ENCODE assay signal across 16 cellular contexts in genomic region chr6:25046942-25047341, GRCh38.
A peak's percentile ranks its signal among the peaks of the same experiment; 100 is the strongest.
DNase-seq lines count a peak whose midpoint lies in the region; ATAC-seq and TF ChIP-seq lines count a peak whose summit lies in the region.
"Had no signal": no experiment of that assay in that cellular context is flagged by ENCODE, and none has a peak within 500 bp of the region (broad histone marks: within the 10 kb centered on the region; RNA-seq: fewer than 3 reads in every experiment).

No MANE protein-coding gene starts in this region.

- WGBS in mesendoderm (ENCODE audit: extremely low coverage, insufficient coverage, low lambda C conversion rate) = no CpG with 5 or more reads among the region's 2 CpGs
- 89 to 92% (median 90%) methylated on average over 2 of the region's 2 CpGs for WGBS in stomach, 5 donors

- H3K27ac Mint-ChIP-seq in IgD-negative memory B cell (peak overlapping the region in 2 of 3 donors; percentile 7 to 40), memory B cell (peak overlapping the region; percentile 2)
- H3K27ac Mint-ChIP-seq: CD4-positive, alpha-beta T cell; HFFc6 had no signal

- H3K79me1 ChIP-seq in mesendoderm (ENCODE audit: low read length) = no peaks in the 10 kb centered on the region

- no peak for TF ChIP-seq CTCF in OCI-LY3 (IDR thresholded peaks at IDR 0.05; ENCODE audit: low read depth, low read length)
- no peak for TF ChIP-seq CTCF in stomach (IDR thresholded peaks at IDR 0.05)
- TF ChIP-seq CTCF in breast epithelium (IDR thresholded peaks at IDR 0.05) = no peak

- H4K8ac ChIP-seq in mesendoderm (ENCODE audit: low read depth, low read length) = no peak overlapping the region

- peak overlapping the region in 2 of 4 donors; percentile 10 for H3K4me3 Mint-ChIP-seq in IgD-negative memory B cell
- H3K4me3 Mint-ChIP-seq in memory B cell = no peak overlapping the region
- H3K4me3 Mint-ChIP-seq: CD4-positive, alpha-beta T cell; HFFc6 had no signal

- H3K36me3 Mint-ChIP-seq in IgD-negative memory B cell (peaks cover 2% of the 10 kb centered on the region), memory B cell (no peaks in the 10 kb centered on the region)

- H3K4ac ChIP-seq in mesendoderm (ENCODE audit: low read depth, low read length) = no peak overlapping the region

- H3K56ac ChIP-seq in mesendoderm (ENCODE audit: low read length) = no peak overlapping the region

- H3K18ac ChIP-seq in mesendoderm (ENCODE audit: low read length) = no peak overlapping the region

- peak overlapping the region; percentile 100 for H3K27ac ChIP-seq in OCI-LY3 (ENCODE audit: low read length)
- no peak overlapping the region for H3K27ac ChIP-seq in mesendoderm (ENCODE audit: low read depth, low read length)
- no peak overlapping the region for H3K27ac ChIP-seq in stomach
- H3K27ac ChIP-seq in breast epithelium = no peak overlapping the region
- H3K27ac ChIP-seq: C4-2B, HL-60 had no signal

- TF ChIP-seq EP300 in stomach (IDR thresholded peaks at IDR 0.05) = no peak

- H3K23ac ChIP-seq in mesendoderm (ENCODE audit: low read length) = no peak overlapping the region

- peak overlapping the region; percentile 99 for H3K4me2 ChIP-seq in OCI-LY3 (ENCODE audit: low read length)
- H3K4me2 ChIP-seq in mesendoderm (ENCODE audit: low read length) = no peak overlapping the region

- H2BK5ac ChIP-seq in mesendoderm (ENCODE audit: low read length) = no peak overlapping the region

- H3K9me3 Mint-ChIP-seq in IgD-negative memory B cell (no peaks in the 10 kb centered on the region), memory B cell (no peaks in the 10 kb centered on the region)
- H3K9me3 Mint-ChIP-seq: CD4-positive, alpha-beta T cell; HFFc6 had no signal

- no peak overlapping the region for H2BK15ac ChIP-seq in mesendoderm (replicated peaks; ENCODE audit: low read depth)

- H2BK120ac ChIP-seq in mesendoderm (ENCODE audit: low read depth, low read length) = no peak overlapping the region

- peak overlapping the region; percentile 48 for H3K9ac ChIP-seq in OCI-LY3 (ENCODE audit: low read length)
- no peak overlapping the region for H3K9ac ChIP-seq in mesendoderm (ENCODE audit: low read length)

- TF ChIP-seq POLR2A in stomach (IDR thresholded peaks at IDR 0.05) (no peak), breast epithelium (IDR thresholded peaks at IDR 0.05) (no peak)

- H4K20me1 ChIP-seq in OCI-LY3 (ENCODE audit: insufficient read depth, low read length) = no peaks in the 10 kb centered on the region

- no peak overlapping the region for H4K5ac ChIP-seq in mesendoderm (ENCODE audit: low read length)

- H2AFZ ChIP-seq in OCI-LY3 (ENCODE audit: low read depth, low read length) = no peak overlapping the region

- intact Hi-C loops in stomach (cut with DNase I; ENCODE audit: low total_unique reads) (no loop called here), breast epithelium (cut with DNase I; ENCODE audit: low total_unique reads) (no loop called here)

- H2AK5ac ChIP-seq in mesendoderm (ENCODE audit: low read length) = no peak overlapping the region

- H3K9me3 ChIP-seq in OCI-LY3 (ENCODE audit: insufficient read depth, low read length) (no peaks in the 10 kb centered on the region), stomach (no peaks in the 10 kb centered on the region), breast epithelium (no peaks in the 10 kb centered on the region)
- H3K9me3 ChIP-seq: Caco-2 had no signal

- H3K4me1 Mint-ChIP-seq in IgD-negative memory B cell (peaks cover 44 to 59% (median 59%) of the 10 kb centered on the region in 3 donors), memory B cell (peaks cover 56% of the 10 kb centered on the region)

- H3K36me3 ChIP-seq in OCI-LY3 (replicated peaks; ENCODE audit: low read depth, low read length) = no peaks in the 10 kb centered on the region
- H3K36me3 ChIP-seq in mesendoderm (ENCODE audit: control insufficient read depth, insufficient read depth, low read length) = no peaks in the 10 kb centered on the region
- no peaks in the 10 kb centered on the region for H3K36me3 ChIP-seq in stomach
- no peaks in the 10 kb centered on the region for H3K36me3 ChIP-seq in breast epithelium

- peaks cover 77% of the 10 kb centered on the region for H3K79me2 ChIP-seq in OCI-LY3 (ENCODE audit: low read length)
- H3K79me2 ChIP-seq in mesendoderm (ENCODE audit: control insufficient read depth, insufficient read depth, low read length) = no peaks in the 10 kb centered on the region

- H3K27me3 Mint-ChIP-seq in IgD-negative memory B cell (no peaks in the 10 kb centered on the region), memory B cell (no peaks in the 10 kb centered on the region)
- H3K27me3 Mint-ChIP-seq: CD4-positive, alpha-beta T cell had no signal

- H3K4me3 ChIP-seq in OCI-LY3 (ENCODE audit: low read length) = peak overlapping the region; percentile 22; the same call in 1 of the 2 replicates
- H3K4me3 ChIP-seq in mesendoderm (ENCODE audit: low read length) = no peak overlapping the region
- no peak overlapping the region for H3K4me3 ChIP-seq in stomach
- no peak overlapping the region for H3K4me3 ChIP-seq in breast epithelium

- no peaks in the 10 kb centered on the region for H3K27me3 ChIP-seq in OCI-LY3 (ENCODE audit: low read depth, low read length)
- no peaks in the 10 kb centered on the region for H3K27me3 ChIP-seq in mesendoderm (ENCODE audit: insufficient read depth, low read length, poor library complexity)
- H3K27me3 ChIP-seq in stomach = no peaks in the 10 kb centered on the region
- no peaks in the 10 kb centered on the region for H3K27me3 ChIP-seq in breast epithelium

- DNase-seq in memory B cell (ENCODE audit: low spot score in 2 of 2) = no peak
- no peak for DNase-seq in mesendoderm
- DNase-seq in stomach = no peak
- DNase-seq in breast epithelium (ENCODE audit: low spot score in 2 of 2) = no peak
- DNase-seq in pons (ENCODE audit: low spot score) = no peak
- DNase-seq: ACHN; Caco-2; CD4-positive, alpha-beta T cell; GOT3; H7; HFFc6 had no signal

- no peak for ATAC-seq in memory B cell (ENCODE audit: low read depth)
- ATAC-seq: HCT116 had no signal

- H3K4me1 ChIP-seq in OCI-LY3 (ENCODE audit: low read length) (peaks cover 93% of the 10 kb centered on the region), mesendoderm (ENCODE audit: control insufficient read depth, low read depth, low read length) (no peaks in the 10 kb centered on the region), stomach (peaks cover 18 to 33% (median 22%) of the 10 kb centered on the region in 4 donors), breast epithelium (no peaks in the 10 kb centered on the region)
- H3K4me1 ChIP-seq: Caco-2 had no signal
